Comparison of ENCODE assay signal across 9 cellular contexts in the genomic region with DNA sequence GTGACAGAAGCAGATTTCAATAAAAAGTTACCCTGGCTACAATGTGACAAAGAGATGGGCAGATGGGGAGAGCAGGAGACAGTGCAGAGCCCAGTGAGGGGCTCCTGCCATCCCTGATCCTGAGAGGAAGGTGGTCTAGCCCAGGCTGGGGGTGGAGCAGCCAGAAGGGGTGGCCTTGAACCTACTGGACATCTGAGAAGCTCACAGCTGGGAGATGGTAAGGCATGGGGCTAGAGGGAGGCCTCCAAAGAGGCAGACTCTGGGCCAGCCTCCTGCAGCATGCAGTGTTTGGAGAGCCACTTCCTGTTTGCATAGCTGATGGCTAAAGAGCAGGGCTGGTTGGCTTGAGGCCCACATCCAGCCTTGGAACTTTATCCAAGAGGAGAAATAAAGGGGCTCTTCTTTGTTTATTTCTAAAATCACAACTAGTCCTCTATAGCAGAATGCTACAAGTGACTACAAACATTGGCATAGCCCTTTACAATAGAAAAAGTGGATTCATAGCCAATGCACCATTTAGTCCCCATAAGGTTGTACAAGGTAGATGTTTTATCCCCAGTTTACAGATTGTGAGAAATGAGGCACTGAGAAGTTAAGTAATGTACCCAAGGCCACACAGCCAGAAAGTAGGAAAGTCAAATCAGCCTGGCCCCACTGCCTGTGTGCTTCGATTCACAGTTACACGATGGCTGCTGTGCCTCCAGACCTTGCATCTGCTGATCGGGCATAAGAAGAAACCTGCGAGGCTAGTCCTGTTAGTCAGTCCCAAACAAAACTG. TPM values are rescaled to one million over a fixed set of nuclear protein-coding genes. Genes with fewer than 3 reads are reported as not detected.
A peak's percentile ranks its signal among the peaks of the same experiment; 100 is the strongest.
DNase-seq lines count a peak whose midpoint lies in the region; ATAC-seq and TF ChIP-seq lines count a peak whose summit lies in the region.
"Had no signal": no experiment of that assay in that cellular context is flagged by ENCODE, and none has a peak within 500 bp of the region (broad histone marks: within the 10 kb centered on the region; RNA-seq: fewer than 3 reads in every experiment).

No MANE protein-coding gene starts in this region.

- no peak for ATAC-seq in gastroesophageal sphincter
- ATAC-seq in gastrocnemius medialis = no peak
- no peak for ATAC-seq in HG03045 (IDR thresholded peaks at IDR 0.05; ENCODE audit: unreplicated experiment)
- ATAC-seq in GM23338 = no peak

- no peaks in the 10 kb centered on the region for H3K9me3 ChIP-seq in gastroesophageal sphincter
- no peaks in the 10 kb centered on the region for H3K9me3 ChIP-seq in gastrocnemius medialis
- no peaks in the 10 kb centered on the region for H3K9me3 ChIP-seq in BE2C

- DNase-seq in NOMO-1 treated with DMSO at 0.1 percent for 48 hours (lab: John Stamatoyannopoulos, UW; ENCODE audit: unreplicated experiment) (peak; percentile 15), NOMO-1 treated with dmso at 0.1 percent for 144 hours (lab: John Stamatoyannopoulos, UW; ENCODE audit: unreplicated experiment) (no peak), NCI-H774 (lab: John Stamatoyannopoulos, UW) (peak; percentile 52), gastrocnemius medialis (no peak), BE2C (no peak), GM23338 (ENCODE audit: low spot score) (no peak)

- no peaks in the 10 kb centered on the region for H3K36me3 ChIP-seq in gastroesophageal sphincter
- H3K36me3 ChIP-seq in gastrocnemius medialis = no peaks in the 10 kb centered on the region
- no peaks in the 10 kb centered on the region for H3K36me3 ChIP-seq in BE2C
- H3K36me3 ChIP-seq in GM23338 (ENCODE audit: insufficient read depth) = no peaks in the 10 kb centered on the region

- peaks cover 54% of the 10 kb centered on the region for H3K27me3 Mint-ChIP-seq in GM23338 (ENCODE audit: insufficient read depth, low read depth, poor library complexity)

- H3F3A ChIP-seq in GM23338 (replicated peaks; ENCODE audit: low read depth) = peaks cover 4% of the 10 kb centered on the region; the same call in 1 of the 2 replicates

- in situ Hi-C loops in gastrocnemius medialis (cut with MboI; ENCODE audit: low sequenced_read_pairs in 4 of 4) = no loop called here

- H3K79me2 ChIP-seq in GM23338 (replicated peaks; ENCODE audit: insufficient read depth) = no peaks in the 10 kb centered on the region

- no peak overlapping the region for H2AFZ ChIP-seq in GM23338

- peaks cover 19% of the 10 kb centered on the region for H3K4me1 Mint-ChIP-seq in GM23338

- no peak overlapping the region for H3K4me3 Mint-ChIP-seq in GM23338

- no peak overlapping the region for H3K27ac Mint-ChIP-seq in GM23338

- intact Hi-C loops in gastrocnemius medialis (cut with DNase I; ENCODE audit: low total_unique reads) = no loop called here

- H3K4me2 ChIP-seq in GM23338 = no peak overlapping the region

- H3K9me2 ChIP-seq in GM23338 (ENCODE audit: insufficient read depth) = no peaks in the 10 kb centered on the region

- TF ChIP-seq EP300 in gastroesophageal sphincter (IDR thresholded peaks at IDR 0.05) = no peak

- WGBS in gastroesophageal sphincter (ENCODE audit: low coverage in 1 of 2), 2 donors = 77 to 100% methylated on average over 3 to 4 of the region's 4 CpGs

- peaks cover 3% of the 10 kb centered on the region; the same call in 1 of the 3 replicates for H3K36me3 Mint-ChIP-seq in GM23338 (ENCODE audit: low read depth)

- TF ChIP-seq CTCF in gastroesophageal sphincter (IDR thresholded peaks at IDR 0.05) = no peak
- no peak for TF ChIP-seq CTCF in gastrocnemius medialis (IDR thresholded peaks at IDR 0.05 in 4 of 5, conservative IDR thresholded peaks at IDR 0.05 in 1 of 5)
- no peak for TF ChIP-seq CTCF in BE2C (IDR thresholded peaks at IDR 0.05; ENCODE audit: low read depth, low read length)
- TF ChIP-seq CTCF in GM23338 (conservative IDR thresholded peaks at IDR 0.05; ENCODE audit: low read depth in 2 of 2) = no peak

- TF ChIP-seq POLR2A in gastroesophageal sphincter (IDR thresholded peaks at IDR 0.05) = no peak
- no peak for TF ChIP-seq POLR2A in gastrocnemius medialis (IDR thresholded peaks at IDR 0.05)

- H3K9me3 Mint-ChIP-seq in GM23338 = peaks cover 12% of the 10 kb centered on the region; the same call in 2 of the 3 replicates

- peaks cover 66% of the 10 kb centered on the region for H3K27me3 ChIP-seq in gastroesophageal sphincter
- H3K27me3 ChIP-seq in gastrocnemius medialis = peaks cover 21 to 30% (median 22%) of the 10 kb centered on the region in 3 donors
- H3K27me3 ChIP-seq in BE2C = peaks cover 34% of the 10 kb centered on the region
- peaks cover 78% of the 10 kb centered on the region for H3K27me3 ChIP-seq in GM23338 (ENCODE audit: insufficient read depth)

- H3K4me1 ChIP-seq in gastroesophageal sphincter (peaks cover 0 to 86% (median 35%) of the 10 kb centered on the region in 3 donors), gastrocnemius medialis (peaks cover 27 to 38% of the 10 kb centered on the region in 2 donors), BE2C (no peaks in the 10 kb centered on the region), GM23338 (ENCODE audit: insufficient read depth) (no peaks in the 10 kb centered on the region)

- no peak overlapping the region for H3K4me3 ChIP-seq in gastroesophageal sphincter
- H3K4me3 ChIP-seq in gastrocnemius medialis = no peak overlapping the region
- H3K4me3 ChIP-seq in BE2C (ENCODE audit: low read depth, low read length) = no peak overlapping the region
- H3K4me3 ChIP-seq in GM23338 = no peak overlapping the region

- peak overlapping the region in 3 of 4 donors; percentile 16 to 61 (median 23) for H3K27ac ChIP-seq in gastroesophageal sphincter
- peak overlapping the region in 3 of 4 donors; percentile 4 to 44 (median 36) for H3K27ac ChIP-seq in gastrocnemius medialis
- H3K27ac ChIP-seq in GM23338 (ENCODE audit: low read depth) = no peak overlapping the region

- peaks cover 4% of the 10 kb centered on the region; the same call in 1 of the 2 replicates for H4K20me1 ChIP-seq in GM23338 (replicated peaks; ENCODE audit: insufficient read depth)

TF ChIP-seq in GM23338, 12 proteins besides CTCF, POLR2A, EP300 and RAD21 (continues in another document):
- TF ChIP-seq EZH2phosphoT487 (IDR thresholded peaks at IDR 0.05; ENCODE audit: unreplicated experiment) (no peak), NANOG (IDR thresholded peaks at IDR 0.05; ENCODE audit: borderline replicate concordance) (no peak), POLR2AphosphoS5 (IDR thresholded peaks at IDR 0.05; ENCODE audit: low read depth) (no peak), ZNF114 (CRISPR knock-in tag; IDR thresholded peaks at IDR 0.05) (no peak), ZNF331 (CRISPR knock-in tag; IDR thresholded peaks at IDR 0.05; ENCODE audit: low read depth) (no peak), CREB1 (CRISPR knock-in tag; IDR thresholded peaks at IDR 0.05; ENCODE audit: low read depth) (no peak), EZH2 (IDR thresholded peaks at IDR 0.05; ENCODE audit: low read depth, unreplicated experiment) (no peak)
- TF ChIP-seq, protein P1, sequence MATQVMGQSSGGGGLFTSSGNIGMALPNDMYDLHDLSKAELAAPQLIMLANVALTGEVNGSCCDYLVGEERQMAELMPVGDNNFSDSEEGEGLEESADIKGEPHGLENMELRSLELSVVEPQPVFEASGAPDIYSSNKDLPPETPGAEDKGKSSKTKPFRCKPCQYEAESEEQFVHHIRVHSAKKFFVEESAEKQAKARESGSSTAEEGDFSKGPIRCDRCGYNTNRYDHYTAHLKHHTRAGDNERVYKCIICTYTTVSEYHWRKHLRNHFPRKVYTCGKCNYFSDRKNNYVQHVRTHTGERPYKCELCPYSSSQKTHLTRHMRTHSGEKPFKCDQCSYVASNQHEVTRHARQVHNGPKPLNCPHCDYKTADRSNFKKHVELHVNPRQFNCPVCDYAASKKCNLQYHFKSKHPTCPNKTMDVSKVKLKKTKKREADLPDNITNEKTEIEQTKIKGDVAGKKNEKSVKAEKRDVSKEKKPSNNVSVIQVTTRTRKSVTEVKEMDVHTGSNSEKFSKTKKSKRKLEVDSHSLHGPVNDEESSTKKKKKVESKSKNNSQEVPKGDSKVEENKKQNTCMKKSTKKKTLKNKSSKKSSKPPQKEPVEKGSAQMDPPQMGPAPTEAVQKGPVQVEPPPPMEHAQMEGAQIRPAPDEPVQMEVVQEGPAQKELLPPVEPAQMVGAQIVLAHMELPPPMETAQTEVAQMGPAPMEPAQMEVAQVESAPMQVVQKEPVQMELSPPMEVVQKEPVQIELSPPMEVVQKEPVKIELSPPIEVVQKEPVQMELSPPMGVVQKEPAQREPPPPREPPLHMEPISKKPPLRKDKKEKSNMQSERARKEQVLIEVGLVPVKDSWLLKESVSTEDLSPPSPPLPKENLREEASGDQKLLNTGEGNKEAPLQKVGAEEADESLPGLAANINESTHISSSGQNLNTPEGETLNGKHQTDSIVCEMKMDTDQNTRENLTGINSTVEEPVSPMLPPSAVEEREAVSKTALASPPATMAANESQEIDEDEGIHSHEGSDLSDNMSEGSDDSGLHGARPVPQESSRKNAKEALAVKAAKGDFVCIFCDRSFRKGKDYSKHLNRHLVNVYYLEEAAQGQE (IDR thresholded peaks at IDR 0.05; ENCODE audit: unreplicated experiment) = no peak
- TF ChIP-seq, protein P2, sequence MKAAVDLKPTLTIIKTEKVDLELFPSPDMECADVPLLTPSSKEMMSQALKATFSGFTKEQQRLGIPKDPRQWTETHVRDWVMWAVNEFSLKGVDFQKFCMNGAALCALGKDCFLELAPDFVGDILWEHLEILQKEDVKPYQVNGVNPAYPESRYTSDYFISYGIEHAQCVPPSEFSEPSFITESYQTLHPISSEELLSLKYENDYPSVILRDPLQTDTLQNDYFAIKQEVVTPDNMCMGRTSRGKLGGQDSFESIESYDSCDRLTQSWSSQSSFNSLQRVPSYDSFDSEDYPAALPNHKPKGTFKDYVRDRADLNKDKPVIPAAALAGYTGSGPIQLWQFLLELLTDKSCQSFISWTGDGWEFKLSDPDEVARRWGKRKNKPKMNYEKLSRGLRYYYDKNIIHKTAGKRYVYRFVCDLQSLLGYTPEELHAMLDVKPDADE (IDR thresholded peaks at IDR 0.05) = no peak

RNA-seq across cellular contexts. Expression of gene EFCC1, which starts 4.6 kb away (rescaled TPM):
- 10 to 100 TPM in 1 of 4 donors, 1 to 10 TPM in 3; 4.8 to 10.3 (median 6.5) TPM for total RNA-seq in gastroesophageal sphincter
- total RNA-seq in gastrocnemius medialis = 1 to 10 TPM in 1 of 4 donors, under 1 TPM in 3; 0.26 to 1.2 (median 0.45) TPM
- polyA plus RNA-seq in BE2C (2012; ENCODE audit: insufficient read depth, insufficient read length, low read depth) = not detected
- total RNA-seq in GM23338 (2014; rRNA removed; shearing (Covaris generic)) = 0.27 TPM in 1 of 2 replicates, not detected in the other
- polyA plus RNA-seq in GM23338 (2016; fragmentation: Nextera tagmentation; extraction: Ambion mirVana) = 0.10 TPM in 1 of 2 replicates, not detected in the other
- total RNA-seq: renal cortical epithelial cell had no signal

RNA-seq across cellular contexts. Expression of gene CFAP92, which starts 11.8 kb away (rescaled TPM):
- total RNA-seq in gastroesophageal sphincter = 1 to 10 TPM in 3 of 4 donors, under 1 TPM in 1; 0.96 to 3.3 (median 2.3) TPM
- under 1 TPM in 3 of 4 donors, not detected in 1; 0.07 to 0.34 (median 0.20) TPM for total RNA-seq in gastrocnemius medialis
- 0.68 TPM for polyA plus RNA-seq in BE2C (2012; ENCODE audit: insufficient read depth, insufficient read length, low read depth)
- 1.6 and 2.1 TPM in 2 replicates for total RNA-seq in GM23338 (2014; rRNA removed; shearing (Covaris generic))
- 1.7 and 2.3 TPM in 2 replicates for polyA plus RNA-seq in GM23338 (2016; fragmentation: Nextera tagmentation; extraction: Ambion mirVana)

RNA-seq across cellular contexts. Expression of gene GP9, which starts 54.9 kb away (rescaled TPM):
- not detected for total RNA-seq in gastroesophageal sphincter
- under 1 TPM in 1 of 4 donors, not detected in 3; 0.42 TPM for total RNA-seq in gastrocnemius medialis
- polyA plus RNA-seq in BE2C (2012; ENCODE audit: insufficient read depth, insufficient read length, low read depth) = not detected
- not detected in 2 replicates for total RNA-seq in GM23338 (2014; rRNA removed; shearing (Covaris generic))
- polyA plus RNA-seq in GM23338 (2016; fragmentation: Nextera tagmentation; extraction: Ambion mirVana) = not detected in 2 replicates
- total RNA-seq: renal cortical epithelial cell had no signal

Comparison
In these comparisons a context has a peak if more than half of its experiments do, and no peak if none do; other contexts are left out.
1. DNase-seq: peak in NOMO-1 treated with DMSO at 0.1 percent for 48 hours (single experiment) and NCI-H774 (single experiment); none in NOMO-1 treated with dmso at 0.1 percent for 144 hours (single experiment), gastrocnemius medialis (0 of 2), BE2C (single experiment) and GM23338 (single experiment).